In genomic region chr12:9648701-9649531, GRCh38 we compare ENCODE assay signal across 9 cellular contexts. TPM values are rescaled to one million over a fixed set of nuclear protein-coding genes. Genes with fewer than 3 reads are reported as not detected.
DNase-seq lines count a peak whose midpoint lies in the region; ATAC-seq and TF ChIP-seq lines count a peak whose summit lies in the region.
"Had no signal": no experiment of that assay in that cellular context is flagged by ENCODE, and none has a peak within 500 bp of the region (broad histone marks: within the 10 kb centered on the region; RNA-seq: fewer than 3 reads in every experiment).

No MANE protein-coding gene starts in this region.

- peaks cover 40% of the 10 kb centered on the region for H3K4me1 Mint-ChIP-seq in Caco-2 (ENCODE audit: low read depth, unreplicated experiment)

- H3K4me3 ChIP-seq in Caco-2 (ENCODE audit: low read depth, low read length) (peak overlapping the region; percentile 51), mononuclear cell (ENCODE audit: low read length) (peak overlapping the region; percentile 75)

- peaks cover 10% of the 10 kb centered on the region for H3K36me3 Mint-ChIP-seq in Caco-2 (ENCODE audit: insufficient read depth, unreplicated experiment)

- CTCF ChIA-PET in Caco-2 (lab: Charles Lee): interaction anchor here (0.5 to 1.8 kb wide), 2 partner anchors 59 to 488 kb away, joined by 3 to 9 read pairs; no protein-coding TSS in a partner anchor

- DNase-seq in Caco-2 (no peak), NAMALWA (ENCODE audit: low spot score) (peak; percentile 79), Kasumi-1 (lab: John Stamatoyannopoulos, UW) (no peak), dermis blood vessel endothelial cell (no peak), NCI-H2081 treated with DMSO at 0.1 percent for 48 hours (lab: John Stamatoyannopoulos, UW) (no peak), omental fat pad (ENCODE audit: low spot score) (no peak)

- no peaks in the 10 kb centered on the region for H3K27me3 Mint-ChIP-seq in Caco-2 (ENCODE audit: insufficient read depth, unreplicated experiment)

- no peak for TF ChIP-seq CTCF in Caco-2 (IDR thresholded peaks at IDR 0.05; ENCODE audit: insufficient read depth in 1 of 2, low read depth in 1 of 2, low read length in 1 of 2, severe bottlenecking in 1 of 2, unreplicated experiment in 1 of 2)
- TF ChIP-seq CTCF in omental fat pad (IDR thresholded peaks at IDR 0.05): no peak

- H3K27me3 ChIP-seq in Caco-2 (replicated peaks; ENCODE audit: control insufficient read depth, insufficient read depth, low read length) (no peaks in the 10 kb centered on the region), mononuclear cell (ENCODE audit: insufficient read depth, low read length) (no peaks in the 10 kb centered on the region)

- POLR2A ChIA-PET in Caco-2 (lab: Charles Lee): interaction anchor here (0.6 kb wide), 1 partner anchor 564 kb away, joined by 3 read pairs; the partner anchor contains the start of gene GABARAPL1

- H3K36me3 ChIP-seq in Caco-2 (ENCODE audit: control insufficient read depth, insufficient read depth, low read length): 0 out of 2 replicates have a peak, but pooled peaks cover 1% of the 10 kb centered on the region

- peak overlapping the region; percentile 20 for H3K27ac ChIP-seq in cingulate gyrus (ENCODE audit: low read depth, low read length)

- BruUV-seq in Caco-2 (replicated peaks; lab: Mats Ljungman, UMichigan): no TSS peak

- H3K4me1 ChIP-seq in Caco-2 (peaks cover 24% of the 10 kb centered on the region), mononuclear cell (ENCODE audit: insufficient read depth, low read length) (peaks cover 36% of the 10 kb centered on the region)

- H3K4me3 Mint-ChIP-seq in Caco-2 (ENCODE audit: unreplicated experiment): peak overlapping the region; percentile 98

- H3K9me3 ChIP-seq in Caco-2: 0 out of 2 replicates have a peak, but pooled peaks cover 8% of the 10 kb centered on the region
- no peaks in the 10 kb centered on the region for H3K9me3 ChIP-seq in mononuclear cell (ENCODE audit: low read depth, low read length)

- intact Hi-C loops in Caco-2 (cut with micrococcal nuclease; ENCODE audit: unreplicated experiment): loop anchor here (1.0 to 2.0 kb wide), 2 partner anchors 11 to 48 kb away; no protein-coding TSS in a partner anchor

- H3K9me3 Mint-ChIP-seq in Caco-2 (ENCODE audit: unreplicated experiment): peaks cover 17% of the 10 kb centered on the region

- ATAC-seq in omental fat pad (ENCODE audit: low FRiP score): no peak

- peak overlapping the region; percentile 96 for H3K27ac Mint-ChIP-seq in Caco-2 (ENCODE audit: unreplicated experiment)

RNA-seq across cellular contexts. Expression of gene CLEC2D, which starts 20.6 kb away (rescaled TPM):
- 6.6 and 8.5 TPM in 2 replicates for total RNA-seq in Caco-2 (2022)
- total RNA-seq in mononuclear cell: 167 TPM
- 1.2 and 2.4 TPM in 2 replicates for total RNA-seq in dermis blood vessel endothelial cell
- total RNA-seq in omental fat pad: 10 to 100 TPM; 10.4 to 20.5 (median 14.8) TPM

RNA-seq across cellular contexts. Expression of gene KLRB1, which starts 41.2 kb away (rescaled TPM):
- not detected in 2 replicates for total RNA-seq in Caco-2 (2022)
- total RNA-seq in mononuclear cell: 45.7 TPM
- total RNA-seq in dermis blood vessel endothelial cell: not detected in 2 replicates
- total RNA-seq in omental fat pad: 1 to 10 TPM; 1.1 to 3.5 (median 2.3) TPM
- total RNA-seq: NCI-H460 had no signal

Comparison
In these comparisons a context has a peak if more than half of its experiments do, and no peak if none do; other contexts are left out.
1. RNA of gene KLRB1, which starts 41.2 kb away (total RNA-seq): 45.7 TPM in mononuclear cell (single experiment); 1.1 to 3.5 TPM in omental fat pad, not detected in Caco-2 and not detected in dermis blood vessel endothelial cell; every median in the first group is over 10 times any median in the second.